In genomic region chr20:6122111-6122872, GRCh38 we compare ENCODE assay signal across 8 cellular contexts. TPM values are rescaled to one million over a fixed set of nuclear protein-coding genes. Genes with fewer than 3 reads are reported as not detected.
DNase-seq lines count a peak whose midpoint lies in the region; ATAC-seq and TF ChIP-seq lines count a peak whose summit lies in the region.

No MANE protein-coding gene starts in this region.

- peak overlapping the region; percentile 91 for H3K9ac ChIP-seq in mesenchymal stem cell (ENCODE audit: low read length)

- H2BK5ac ChIP-seq in mesenchymal stem cell (ENCODE audit: low read depth, low read length, poor library complexity, severe bottlenecking), result no peak overlapping the region

- WGBS in mesenchymal stem cell, result 2% methylated on average over 22 of the region's 27 CpGs

- H3K27me3 Mint-ChIP-seq in activated T-cell treated with anti-CD3 and anti-CD28 coated beads, Interleukin-2, amount 50 U/mL, for 4 hours (ENCODE audit: low read depth), result peaks cover 50% of the 10 kb centered on the region

- H3K4me3 Mint-ChIP-seq in activated T-cell treated with anti-CD3 and anti-CD28 coated beads, Interleukin-2, amount 50 U/mL, for 4 hours, result peak overlapping the region; percentile 21

- H3K4me1 ChIP-seq in mesenchymal stem cell (ENCODE audit: control insufficient read depth, insufficient read depth, low read depth, low read length), result peaks cover 13% of the 10 kb centered on the region

- H3K36me3 ChIP-seq in mesenchymal stem cell (ENCODE audit: control insufficient read depth in 1 of 2, insufficient read depth in 2 of 2, low read depth in 1 of 2, low read length in 2 of 2), result peaks cover 0 to 13% of the 10 kb centered on the region in 2 experiments

- DNase-seq in activated T-cell treated with anti-CD3 and anti-CD28 coated beads, Interleukin-2, amount 50 U/mL, for 4 hours, result no peak
- DNase-seq in activated T-cell treated with anti-CD3 and anti-CD28 coated beads, Interleukin-2, amount 50 U/mL, for 1 hour, result no peak
- DNase-seq in NCI-H1105 treated with DMSO at 0.1 percent for 48 hours (lab: John Stamatoyannopoulos, UW) (peak; percentile 59), coronary artery (ENCODE audit: low spot score) (no peak), mesenchymal stem cell (peak; percentile 58), NCI-H774 (lab: John Stamatoyannopoulos, UW) (no peak)
- no peak for DNase-seq in stimulated activated CD4-positive, alpha-beta T cell treated with anti-CD3 and anti-CD28 coated beads, Interleukin-15, amount 100 ng/mL, for 24 hours

- peak overlapping the region; percentile 11 to 83 for H3K18ac ChIP-seq in mesenchymal stem cell (ENCODE audit: low read depth in 1 of 2, low read length in 2 of 2)

- H3K27ac ChIP-seq in coronary artery, result peak overlapping the region in 1 of 2 donors; percentile 60
- no peak overlapping the region for H3K27ac ChIP-seq in mesenchymal stem cell (ENCODE audit: low read length, poor library complexity, severe bottlenecking)

- peak overlapping the region; percentile 40 for H4K91ac ChIP-seq in mesenchymal stem cell (ENCODE audit: low read length)

- no peak overlapping the region for H3K14ac ChIP-seq in mesenchymal stem cell (ENCODE audit: low read length in 2 of 2)

- H3K4me3 ChIP-seq in coronary artery, result peak overlapping the region; percentile 80
- H3K4me3 ChIP-seq in mesenchymal stem cell (ENCODE audit: insufficient read depth in 1 of 2, low read depth in 1 of 2, low read length in 2 of 2), result peak overlapping the region; percentile 61 to 87

- H2BK15ac ChIP-seq in mesenchymal stem cell (ENCODE audit: low read depth, poor library complexity, severe bottlenecking), result peak overlapping the region; percentile 60

- H2BK120ac ChIP-seq in mesenchymal stem cell (ENCODE audit: low read depth, low read length), result no peak overlapping the region

- peak overlapping the region in 1 of 2 experiments; percentile 46 for H3K23ac ChIP-seq in mesenchymal stem cell (ENCODE audit: low read length in 2 of 2)

- H3K4me2 ChIP-seq in mesenchymal stem cell (ENCODE audit: low read length, poor library complexity, severe bottlenecking), result peak overlapping the region; percentile 92

- H3K9me3 Mint-ChIP-seq in activated T-cell treated with anti-CD3 and anti-CD28 coated beads, Interleukin-2, amount 50 U/mL, for 4 hours, result no peaks in the 10 kb centered on the region

- no peaks in the 10 kb centered on the region for H3K36me3 Mint-ChIP-seq in activated T-cell treated with anti-CD3 and anti-CD28 coated beads, Interleukin-2, amount 50 U/mL, for 4 hours (ENCODE audit: insufficient read depth)

- H2AK5ac ChIP-seq in mesenchymal stem cell (ENCODE audit: low read length, severe bottlenecking), result no peak overlapping the region

- H3K4ac ChIP-seq in mesenchymal stem cell (ENCODE audit: low read depth in 1 of 2, low read length in 2 of 2), result no peak overlapping the region

- H3K9me3 ChIP-seq in mesenchymal stem cell (ENCODE audit: control insufficient read depth, low read length), result no peaks in the 10 kb centered on the region

- peaks cover 6% of the 10 kb centered on the region for H3K4me1 Mint-ChIP-seq in activated T-cell treated with anti-CD3 and anti-CD28 coated beads, Interleukin-2, amount 50 U/mL, for 4 hours (ENCODE audit: low read depth)

- peak overlapping the region; percentile 96 for H2AFZ ChIP-seq in mesenchymal stem cell (ENCODE audit: low read depth, low read length)

- ATAC-seq in activated T-cell treated with anti-CD3 and anti-CD28 coated beads, Interleukin-2, amount 50 U/mL, for 4 hours, result no peak
- no peak for ATAC-seq in HG02623 (IDR thresholded peaks at IDR 0.05; ENCODE audit: unreplicated experiment)

- H4K8ac ChIP-seq in mesenchymal stem cell (ENCODE audit: low read length), result peak overlapping the region; percentile 87

- no peak overlapping the region for H2BK12ac ChIP-seq in mesenchymal stem cell (ENCODE audit: low read length in 2 of 2)

- no peak for TF ChIP-seq CTCF in coronary artery (IDR thresholded peaks at IDR 0.05)

- no peaks in the 10 kb centered on the region for H3K79me1 ChIP-seq in mesenchymal stem cell (replicated peaks; ENCODE audit: low read length, poor library complexity, severe bottlenecking)

- no peaks in the 10 kb centered on the region for H3K27me3 ChIP-seq in mesenchymal stem cell (ENCODE audit: control insufficient read depth in 1 of 2, insufficient read depth in 1 of 2, low read length in 2 of 2)

RNA-seq across cellular contexts. Expression of gene FERMT1, which starts 0.5 kb away (rescaled TPM):
- under 1 TPM; 0.08 to 0.51 (median 0.27) TPM for total RNA-seq in activated T-cell treated with anti-CD3 and anti-CD28 coated beads, Interleukin-2, amount 50 U/mL, for 4 hours
- 2.3 TPM for polyA plus RNA-seq in mesenchymal stem cell (2013, experiment 1 of 2)
- polyA plus RNA-seq in mesenchymal stem cell (2013, experiment 2 of 2), result 3.5 TPM

Comparison
In these comparisons a context has a peak if more than half of its experiments do, and no peak if none do; other contexts are left out.
1. DNase-seq: peak in NCI-H1105 treated with DMSO at 0.1 percent for 48 hours (single experiment) and mesenchymal stem cell (single experiment); none in activated T-cell treated with anti-CD3 and anti-CD28 coated beads, Interleukin-2, amount 50 U/mL, for 4 hours (single experiment), activated T-cell treated with anti-CD3 and anti-CD28 coated beads, Interleukin-2, amount 50 U/mL, for 1 hour (single experiment), coronary artery (single experiment), NCI-H774 (single experiment) and stimulated activated CD4-positive, alpha-beta T cell treated with anti-CD3 and anti-CD28 coated beads, Interleukin-15, amount 100 ng/mL, for 24 hours (single experiment).